1 cellular context compared by ENCODE assay signal in genomic region chr10:91378061-91378460, GRCh38.
TF ChIP-seq lines count a peak whose summit lies in the region.

No MANE protein-coding gene starts in this region.

TF ChIP-seq in K562, 482 proteins besides CTCF, POLR2A, EP300 and RAD21 (continued from another document):
- TF ChIP-seq NR2F6 (CRISPR knock-in tag; IDR thresholded peaks at IDR 0.05), result no peak
- TF ChIP-seq, protein P1, sequence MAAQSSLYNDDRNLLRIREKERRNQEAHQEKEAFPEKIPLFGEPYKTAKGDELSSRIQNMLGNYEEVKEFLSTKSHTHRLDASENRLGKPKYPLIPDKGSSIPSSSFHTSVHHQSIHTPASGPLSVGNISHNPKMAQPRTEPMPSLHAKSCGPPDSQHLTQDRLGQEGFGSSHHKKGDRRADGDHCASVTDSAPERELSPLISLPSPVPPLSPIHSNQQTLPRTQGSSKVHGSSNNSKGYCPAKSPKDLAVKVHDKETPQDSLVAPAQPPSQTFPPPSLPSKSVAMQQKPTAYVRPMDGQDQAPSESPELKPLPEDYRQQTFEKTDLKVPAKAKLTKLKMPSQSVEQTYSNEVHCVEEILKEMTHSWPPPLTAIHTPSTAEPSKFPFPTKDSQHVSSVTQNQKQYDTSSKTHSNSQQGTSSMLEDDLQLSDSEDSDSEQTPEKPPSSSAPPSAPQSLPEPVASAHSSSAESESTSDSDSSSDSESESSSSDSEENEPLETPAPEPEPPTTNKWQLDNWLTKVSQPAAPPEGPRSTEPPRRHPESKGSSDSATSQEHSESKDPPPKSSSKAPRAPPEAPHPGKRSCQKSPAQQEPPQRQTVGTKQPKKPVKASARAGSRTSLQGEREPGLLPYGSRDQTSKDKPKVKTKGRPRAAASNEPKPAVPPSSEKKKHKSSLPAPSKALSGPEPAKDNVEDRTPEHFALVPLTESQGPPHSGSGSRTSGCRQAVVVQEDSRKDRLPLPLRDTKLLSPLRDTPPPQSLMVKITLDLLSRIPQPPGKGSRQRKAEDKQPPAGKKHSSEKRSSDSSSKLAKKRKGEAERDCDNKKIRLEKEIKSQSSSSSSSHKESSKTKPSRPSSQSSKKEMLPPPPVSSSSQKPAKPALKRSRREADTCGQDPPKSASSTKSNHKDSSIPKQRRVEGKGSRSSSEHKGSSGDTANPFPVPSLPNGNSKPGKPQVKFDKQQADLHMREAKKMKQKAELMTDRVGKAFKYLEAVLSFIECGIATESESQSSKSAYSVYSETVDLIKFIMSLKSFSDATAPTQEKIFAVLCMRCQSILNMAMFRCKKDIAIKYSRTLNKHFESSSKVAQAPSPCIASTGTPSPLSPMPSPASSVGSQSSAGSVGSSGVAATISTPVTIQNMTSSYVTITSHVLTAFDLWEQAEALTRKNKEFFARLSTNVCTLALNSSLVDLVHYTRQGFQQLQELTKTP (IDR thresholded peaks at IDR 0.05; ENCODE audit: low read depth in 1 of 2, partially characterized antibody in 2 of 2), result no peak
- TF ChIP-seq, protein P2, sequence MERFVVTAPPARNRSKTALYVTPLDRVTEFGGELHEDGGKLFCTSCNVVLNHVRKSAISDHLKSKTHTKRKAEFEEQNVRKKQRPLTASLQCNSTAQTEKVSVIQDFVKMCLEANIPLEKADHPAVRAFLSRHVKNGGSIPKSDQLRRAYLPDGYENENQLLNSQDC (CRISPR knock-in tag; IDR thresholded peaks at IDR 0.05), result no peak
- TF ChIP-seq NFIC (IDR thresholded peaks at IDR 0.05), result peak; percentile 50
TF ChIP-seq in K562: peak in this region for 1.
